ENCODE assay signal across 8 cellular contexts in genomic region chr4:83074086-83074704, GRCh38. TPM values are rescaled to one million over a fixed set of nuclear protein-coding genes. Genes with fewer than 3 reads are reported as not detected.
DNase-seq lines count a peak whose midpoint lies in the region; ATAC-seq and TF ChIP-seq lines count a peak whose summit lies in the region.

No MANE protein-coding gene starts in this region.

- no peaks in the 10 kb centered on the region for H3K9me3 ChIP-seq in OCI-LY7 (ENCODE audit: low read length)

- H3K4me3 ChIP-seq in OCI-LY7 (ENCODE audit: low read depth, low read length, poor library complexity, severe bottlenecking) = no peak overlapping the region

- intact Hi-C loops in OCI-LY7 (cut with micrococcal nuclease; ENCODE audit: unreplicated experiment) = loop anchor here (1.0 to 5.0 kb wide), 4 partner anchors 178 to 563 kb away; no protein-coding TSS in a partner anchor
- intact Hi-C loops in activated naive CD4-positive, alpha-beta T cell treated with anti-CD3 and anti-CD28 coated beads for 36 hours (cut with micrococcal nuclease) = loop anchor here (1.0 to 5.0 kb wide), 18 partner anchors 10 to 568 kb away; partner anchors contain the start of genes COPS4, HELQ and PLAC8

- no peaks in the 10 kb centered on the region for H3K9me3 Mint-ChIP-seq in activated naive CD4-positive, alpha-beta T cell treated with anti-CD3 and anti-CD28 coated beads for 36 hours

- no peak overlapping the region for H3K27ac ChIP-seq in OCI-LY7 (ENCODE audit: low read depth, low read length, poor library complexity, severe bottlenecking)

- H3K79me2 ChIP-seq in OCI-LY7 (ENCODE audit: insufficient read depth, low read depth, low read length) = no peaks in the 10 kb centered on the region

- no peak overlapping the region for H2AFZ ChIP-seq in OCI-LY7 (ENCODE audit: low read length)

- H3K9me2 ChIP-seq in OCI-LY7 (ENCODE audit: insufficient read depth, low read length) = no peaks in the 10 kb centered on the region

- H3K27me3 Mint-ChIP-seq in activated naive CD4-positive, alpha-beta T cell treated with anti-CD3 and anti-CD28 coated beads for 36 hours (ENCODE audit: low read depth) = no peaks in the 10 kb centered on the region

- no peak overlapping the region for H3K4me2 ChIP-seq in OCI-LY7 (ENCODE audit: low read length)

- ATAC-seq in GM21423 (IDR thresholded peaks at IDR 0.05; ENCODE audit: unreplicated experiment) = peak; percentile 89

- H3K4me3 Mint-ChIP-seq in activated naive CD4-positive, alpha-beta T cell treated with anti-CD3 and anti-CD28 coated beads for 36 hours = no peak overlapping the region

- POLR2A ChIA-PET in OCI-LY7 (lab: Charles Lee) = interaction anchor here (0.5 to 1.5 kb wide), 12 partner anchors 12 to 387 kb away, joined by 3 to 6 read pairs (median 3); no protein-coding TSS in a partner anchor

- H3K4me1 Mint-ChIP-seq in activated naive CD4-positive, alpha-beta T cell treated with anti-CD3 and anti-CD28 coated beads for 36 hours (ENCODE audit: low read depth) = peaks cover 13% of the 10 kb centered on the region

- H4K20me1 ChIP-seq in OCI-LY7 (ENCODE audit: insufficient read depth, low read length) = no peaks in the 10 kb centered on the region

- peaks cover 47% of the 10 kb centered on the region for H3K36me3 ChIP-seq in OCI-LY7 (ENCODE audit: insufficient read depth, low read length)

- H3K27ac Mint-ChIP-seq in activated naive CD4-positive, alpha-beta T cell treated with anti-CD3 and anti-CD28 coated beads for 36 hours = no peak overlapping the region

- BruUV-seq in OCI-LY7 (replicated peaks; lab: Mats Ljungman, UMichigan) = no TSS peak

- no peaks in the 10 kb centered on the region for H3K4me1 ChIP-seq in OCI-LY7 (ENCODE audit: insufficient read depth, low read length, poor library complexity, severe bottlenecking)

- DNase-seq in ELF-1 (ENCODE audit: low read depth, low spot score) (peak; percentile 39), HS-5 (ENCODE audit: low read depth) (peak; percentile 30), OCI-LY7 (ENCODE audit: low spot score) (peak; percentile 86), glomerular endothelial cell (ENCODE audit: extremely low read depth, low read depth, low spot score) (peak; percentile 72), renal cortical epithelial cell (ENCODE audit: low read depth) (peak; percentile 90), mesenteric fat pad (ENCODE audit: low spot score) (no peak)
- DNase-seq in activated naive CD4-positive, alpha-beta T cell treated with anti-CD3 and anti-CD28 coated beads for 36 hours = peak; percentile 76

- peaks cover 18% of the 10 kb centered on the region for H3K36me3 Mint-ChIP-seq in activated naive CD4-positive, alpha-beta T cell treated with anti-CD3 and anti-CD28 coated beads for 36 hours (ENCODE audit: low read depth)

- TF ChIP-seq CTCF in OCI-LY7 (conservative IDR thresholded peaks at IDR 0.05; ENCODE audit: low read length) = peak; percentile 94

- CTCF ChIA-PET in OCI-LY7 (lab: Charles Lee; ENCODE audit: unreplicated experiment) = interaction anchor here (0.6 to 0.7 kb wide), 2 partner anchors 132 to 221 kb away, joined by 3 read pairs; no protein-coding TSS in a partner anchor
- CTCF ChIA-PET in activated naive CD4-positive, alpha-beta T cell treated with anti-CD3 and anti-CD28 coated beads for 36 hours (lab: Charles Lee) = interaction anchor here (0.6 to 4.4 kb wide), 34 partner anchors 11 to 233 kb away, joined by 3 to 24 read pairs (median 5); partner anchors contain the start of genes COPS4 and PLAC8

RNA-seq across cellular contexts. Expression of gene COPS4, which starts 39.2 kb away (rescaled TPM):
- 38.9 and 44.2 TPM in 2 replicates for total RNA-seq in OCI-LY7 (2014; rRNA removed; shearing (Covaris generic))
- total RNA-seq in OCI-LY7 (2022) = 35.5 and 38.5 TPM in 2 replicates
- 10 to 100 TPM; 37.1 to 38.6 TPM for total RNA-seq in activated naive CD4-positive, alpha-beta T cell treated with anti-CD3 and anti-CD28 coated beads for 36 hours
- 43.5 and 65.9 TPM in 2 replicates for total RNA-seq in glomerular endothelial cell
- 80.6 and 89.5 TPM in 2 replicates for total RNA-seq in renal cortical epithelial cell
- total RNA-seq in mesenteric fat pad = 31.3 TPM

RNA-seq across cellular contexts. Expression of gene PLAC8, which starts 40.3 kb away (rescaled TPM):
- total RNA-seq in OCI-LY7 (2014; rRNA removed; shearing (Covaris generic)) = not detected in 2 replicates
- total RNA-seq in OCI-LY7 (2022) (not detected in 2 replicates), glomerular endothelial cell (0.10 and 0.18 TPM in 2 replicates), renal cortical epithelial cell (0.35 and 4.8 TPM in 2 replicates), mesenteric fat pad (9.5 TPM)
- 10 to 100 TPM; 62.0 to 62.3 TPM for total RNA-seq in activated naive CD4-positive, alpha-beta T cell treated with anti-CD3 and anti-CD28 coated beads for 36 hours
